ENCODE assay signal across 1 cellular context in genomic region chr22:30432096-30432495, GRCh38.
TF ChIP-seq lines count a peak whose summit lies in the region.

No MANE protein-coding gene starts in this region.

TF ChIP-seq in HepG2, 621 proteins besides CTCF, POLR2A, EP300 and RAD21:
- TF ChIP-seq MAFK (conservative IDR thresholded peaks at IDR 0.05 in 1 of 2, IDR thresholded peaks at IDR 0.05 in 1 of 2; ENCODE audit: low read length in 2 of 2) (peak in 1 of 2 experiments; percentile 5; a peak in 1 of 4 replicates), ZNF770 (CRISPR knock-in tag; IDR thresholded peaks at IDR 0.05) (no peak), PATZ1 (CRISPR knock-in tag; IDR thresholded peaks at IDR 0.05) (0 out of 2 replicates have a peak, but pooled peaks have one; percentile 5), MAFF (IDR thresholded peaks at IDR 0.05; ENCODE audit: low read depth, low read length) (0 out of 2 replicates have a peak, but pooled peaks have one; percentile 9), SP140L (CRISPR knock-in tag; IDR thresholded peaks at IDR 0.05; ENCODE audit: borderline replicate concordance) (no peak), TEAD3 (CRISPR knock-in tag; optimal IDR thresholded peaks at IDR 0.05; ENCODE audit: borderline replicate concordance) (no peak), ZBTB3 (CRISPR knock-in tag; IDR thresholded peaks at IDR 0.05; ENCODE audit: borderline replicate concordance, low read depth) (no peak)
